Comparison of ENCODE assay signal across 1 cellular context in the genomic region with DNA sequence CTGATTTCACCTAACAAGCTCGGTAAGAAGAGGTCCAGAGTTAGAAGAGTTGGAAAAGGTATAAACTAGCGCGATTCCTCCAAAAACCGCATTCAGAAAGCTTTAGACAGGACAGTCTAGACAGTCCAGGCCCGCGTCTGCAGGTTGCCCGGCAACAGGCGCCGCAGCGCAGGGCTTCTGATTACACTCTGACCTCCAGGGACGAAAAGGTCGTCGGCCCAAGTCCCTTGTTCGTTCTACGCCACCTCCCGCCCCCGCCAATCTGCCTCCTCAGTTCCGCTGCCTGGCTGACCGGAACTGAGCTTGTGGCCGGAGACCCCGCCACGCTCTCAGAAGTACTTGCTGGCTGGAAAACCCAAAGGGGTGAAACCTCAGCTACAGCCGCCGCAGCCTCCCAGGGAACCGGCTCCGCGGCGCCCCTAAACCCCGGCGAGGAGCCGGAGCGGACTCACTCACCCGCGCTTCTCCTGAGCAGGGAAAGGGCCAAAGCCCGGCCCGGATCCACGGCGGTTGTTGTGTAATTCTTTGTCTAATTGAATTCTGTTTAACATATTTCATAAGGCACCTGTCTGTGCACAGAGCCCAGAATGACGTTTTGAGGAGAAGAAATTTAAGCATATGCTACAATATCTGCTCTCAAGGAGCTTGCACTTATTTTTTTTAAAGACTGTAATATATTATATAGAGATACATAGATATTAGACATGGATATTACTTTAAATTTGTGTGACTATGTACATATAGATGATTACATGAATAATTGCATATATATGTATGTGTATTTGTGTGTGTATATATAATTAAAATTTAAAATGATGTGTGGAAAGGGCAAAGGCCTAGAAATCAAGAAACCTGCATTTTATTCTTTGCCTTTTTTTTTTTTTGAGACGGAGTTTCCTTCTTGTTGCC.
TF ChIP-seq lines count a peak whose summit lies in the region.

Gene CAPS2, minus strand, starts transcription at position 407 of the 909 bp plus-strand sequence. CDS start 3,826 bp downstream, outside the sequence.

TF ChIP-seq in HepG2, 621 proteins besides CTCF, POLR2A, EP300 and RAD21 (continued from another document and continues in another):
- TF ChIP-seq ZNF784 (CRISPR knock-in tag; IDR thresholded peaks at IDR 0.05; ENCODE audit: borderline replicate concordance) (no peak), AGO1 (IDR thresholded peaks at IDR 0.05; ENCODE audit: low read depth, low read length, poor library complexity, severe bottlenecking) (no peak), CCAR2 (optimal IDR thresholded peaks at IDR 0.05; ENCODE audit: low read depth, low read length) (peak; percentile 51), HOXD1 (CRISPR knock-in tag; IDR thresholded peaks at IDR 0.05) (no peak), SNRNP70 (IDR thresholded peaks at IDR 0.05; ENCODE audit: low read depth, low read length) (no peak), MIER2 (CRISPR knock-in tag; IDR thresholded peaks at IDR 0.05) (peak; percentile 34; the same call in 1 of the 2 replicates), NRL (CRISPR knock-in tag; IDR thresholded peaks at IDR 0.05; ENCODE audit: borderline replicate concordance) (no peak; the same call in 1 of the 2 replicates), KLF13 (CRISPR knock-in tag; IDR thresholded peaks at IDR 0.05) (no peak), HNRNPL (IDR thresholded peaks at IDR 0.05; ENCODE audit: low read depth, low read length) (no peak), CHCHD3 (CRISPR knock-in tag; IDR thresholded peaks at IDR 0.05) (no peak), ZNF83 (CRISPR knock-in tag; IDR thresholded peaks at IDR 0.05; ENCODE audit: borderline replicate concordance) (no peak), ZNF124 (CRISPR knock-in tag; IDR thresholded peaks at IDR 0.05) (peak; percentile 47; the same call in 1 of the 2 replicates), ZNF674 (CRISPR knock-in tag; IDR thresholded peaks at IDR 0.05; ENCODE audit: low read depth) (no peak), SKI (IDR thresholded peaks at IDR 0.05; ENCODE audit: partially characterized antibody) (peak; percentile 98), RORA (CRISPR knock-in tag; IDR thresholded peaks at IDR 0.05) (no peak), ATRX (CRISPR knock-in tag; IDR thresholded peaks at IDR 0.05; ENCODE audit: borderline replicate concordance) (no peak), GLMP (CRISPR knock-in tag; IDR thresholded peaks at IDR 0.05; ENCODE audit: borderline replicate concordance) (no peak), XBP1 (CRISPR knock-in tag; IDR thresholded peaks at IDR 0.05) (no peak), GABPB1 (CRISPR knock-in tag; IDR thresholded peaks at IDR 0.05) (peak; percentile 91), ZMYM2 (CRISPR knock-in tag; IDR thresholded peaks at IDR 0.05) (peak; percentile 26; the same call in 1 of the 2 replicates), HMGXB4 (CRISPR knock-in tag; IDR thresholded peaks at IDR 0.05; ENCODE audit: borderline replicate concordance in 1 of 2, low read depth in 1 of 2) (peak in 1 of 2 experiments; percentile 61; a peak in 3 of 4 replicates), ZNF709 (CRISPR knock-in tag; IDR thresholded peaks at IDR 0.05) (no peak), CCDC6 (CRISPR knock-in tag; IDR thresholded peaks at IDR 0.05) (0 out of 2 replicates have a peak, but pooled peaks have one; percentile 29), KDM6A (CRISPR knock-in tag; IDR thresholded peaks at IDR 0.05; ENCODE audit: low read depth) (no peak), GZF1 (CRISPR knock-in tag; IDR thresholded peaks at IDR 0.05) (no peak), ZNF431 (CRISPR knock-in tag; IDR thresholded peaks at IDR 0.05; ENCODE audit: borderline replicate concordance, low read depth) (no peak), CSRNP2 (CRISPR knock-in tag; conservative IDR thresholded peaks at IDR 0.05; ENCODE audit: low read depth) (no peak)
- TF ChIP-seq, protein P1, sequence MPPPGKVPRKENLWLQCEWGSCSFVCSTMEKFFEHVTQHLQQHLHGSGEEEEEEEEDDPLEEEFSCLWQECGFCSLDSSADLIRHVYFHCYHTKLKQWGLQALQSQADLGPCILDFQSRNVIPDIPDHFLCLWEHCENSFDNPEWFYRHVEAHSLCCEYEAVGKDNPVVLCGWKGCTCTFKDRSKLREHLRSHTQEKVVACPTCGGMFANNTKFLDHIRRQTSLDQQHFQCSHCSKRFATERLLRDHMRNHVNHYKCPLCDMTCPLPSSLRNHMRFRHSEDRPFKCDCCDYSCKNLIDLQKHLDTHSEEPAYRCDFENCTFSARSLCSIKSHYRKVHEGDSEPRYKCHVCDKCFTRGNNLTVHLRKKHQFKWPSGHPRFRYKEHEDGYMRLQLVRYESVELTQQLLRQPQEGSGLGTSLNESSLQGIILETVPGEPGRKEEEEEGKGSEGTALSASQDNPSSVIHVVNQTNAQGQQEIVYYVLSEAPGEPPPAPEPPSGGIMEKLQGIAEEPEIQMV (CRISPR knock-in tag; IDR thresholded peaks at IDR 0.05; ENCODE audit: low read depth) = no peak
- TF ChIP-seq, protein P2, sequence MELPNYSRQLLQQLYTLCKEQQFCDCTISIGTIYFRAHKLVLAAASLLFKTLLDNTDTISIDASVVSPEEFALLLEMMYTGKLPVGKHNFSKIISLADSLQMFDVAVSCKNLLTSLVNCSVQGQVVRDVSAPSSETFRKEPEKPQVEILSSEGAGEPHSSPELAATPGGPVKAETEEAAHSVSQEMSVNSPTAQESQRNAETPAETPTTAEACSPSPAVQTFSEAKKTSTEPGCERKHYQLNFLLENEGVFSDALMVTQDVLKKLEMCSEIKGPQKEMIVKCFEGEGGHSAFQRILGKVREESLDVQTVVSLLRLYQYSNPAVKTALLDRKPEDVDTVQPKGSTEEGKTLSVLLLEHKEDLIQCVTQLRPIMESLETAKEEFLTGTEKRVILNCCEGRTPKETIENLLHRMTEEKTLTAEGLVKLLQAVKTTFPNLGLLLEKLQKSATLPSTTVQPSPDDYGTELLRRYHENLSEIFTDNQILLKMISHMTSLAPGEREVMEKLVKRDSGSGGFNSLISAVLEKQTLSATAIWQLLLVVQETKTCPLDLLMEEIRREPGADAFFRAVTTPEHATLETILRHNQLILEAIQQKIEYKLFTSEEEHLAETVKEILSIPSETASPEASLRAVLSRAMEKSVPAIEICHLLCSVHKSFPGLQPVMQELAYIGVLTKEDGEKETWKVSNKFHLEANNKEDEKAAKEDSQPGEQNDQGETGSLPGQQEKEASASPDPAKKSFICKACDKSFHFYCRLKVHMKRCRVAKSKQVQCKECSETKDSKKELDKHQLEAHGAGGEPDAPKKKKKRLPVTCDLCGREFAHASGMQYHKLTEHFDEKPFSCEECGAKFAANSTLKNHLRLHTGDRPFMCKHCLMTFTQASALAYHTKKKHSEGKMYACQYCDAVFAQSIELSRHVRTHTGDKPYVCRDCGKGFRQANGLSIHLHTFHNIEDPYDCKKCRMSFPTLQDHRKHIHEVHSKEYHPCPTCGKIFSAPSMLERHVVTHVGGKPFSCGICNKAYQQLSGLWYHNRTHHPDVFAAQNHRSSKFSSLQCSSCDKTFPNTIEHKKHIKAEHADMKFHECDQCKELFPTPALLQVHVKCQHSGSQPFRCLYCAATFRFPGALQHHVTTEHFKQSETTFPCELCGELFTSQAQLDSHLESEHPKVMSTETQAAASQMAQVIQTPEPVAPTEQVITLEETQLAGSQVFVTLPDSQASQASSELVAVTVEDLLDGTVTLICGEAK (IDR thresholded peaks at IDR 0.05) = no peak
- TF ChIP-seq, protein P2 (CRISPR knock-in tag; IDR thresholded peaks at IDR 0.05) = no peak; the same call in 1 of the 2 replicates
- TF ChIP-seq, protein P3, sequence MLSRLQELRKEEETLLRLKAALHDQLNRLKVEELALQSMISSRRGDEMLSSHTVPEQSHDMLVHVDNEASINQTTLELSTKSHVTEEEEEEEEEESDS (CRISPR knock-in tag; IDR thresholded peaks at IDR 0.05; ENCODE audit: borderline replicate concordance) = 0 out of 2 replicates have a peak, but pooled peaks have one; percentile 58
- TF ChIP-seq, protein P4, sequence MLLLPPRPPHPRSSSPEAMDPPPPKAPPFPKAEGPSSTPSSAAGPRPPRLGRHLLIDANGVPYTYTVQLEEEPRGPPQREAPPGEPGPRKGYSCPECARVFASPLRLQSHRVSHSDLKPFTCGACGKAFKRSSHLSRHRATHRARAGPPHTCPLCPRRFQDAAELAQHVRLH (CRISPR knock-in tag; IDR thresholded peaks at IDR 0.05; ENCODE audit: borderline replicate concordance, low read depth) = peak; percentile 61; the same call in 1 of the 2 replicates
- TF ChIP-seq, protein P5, sequence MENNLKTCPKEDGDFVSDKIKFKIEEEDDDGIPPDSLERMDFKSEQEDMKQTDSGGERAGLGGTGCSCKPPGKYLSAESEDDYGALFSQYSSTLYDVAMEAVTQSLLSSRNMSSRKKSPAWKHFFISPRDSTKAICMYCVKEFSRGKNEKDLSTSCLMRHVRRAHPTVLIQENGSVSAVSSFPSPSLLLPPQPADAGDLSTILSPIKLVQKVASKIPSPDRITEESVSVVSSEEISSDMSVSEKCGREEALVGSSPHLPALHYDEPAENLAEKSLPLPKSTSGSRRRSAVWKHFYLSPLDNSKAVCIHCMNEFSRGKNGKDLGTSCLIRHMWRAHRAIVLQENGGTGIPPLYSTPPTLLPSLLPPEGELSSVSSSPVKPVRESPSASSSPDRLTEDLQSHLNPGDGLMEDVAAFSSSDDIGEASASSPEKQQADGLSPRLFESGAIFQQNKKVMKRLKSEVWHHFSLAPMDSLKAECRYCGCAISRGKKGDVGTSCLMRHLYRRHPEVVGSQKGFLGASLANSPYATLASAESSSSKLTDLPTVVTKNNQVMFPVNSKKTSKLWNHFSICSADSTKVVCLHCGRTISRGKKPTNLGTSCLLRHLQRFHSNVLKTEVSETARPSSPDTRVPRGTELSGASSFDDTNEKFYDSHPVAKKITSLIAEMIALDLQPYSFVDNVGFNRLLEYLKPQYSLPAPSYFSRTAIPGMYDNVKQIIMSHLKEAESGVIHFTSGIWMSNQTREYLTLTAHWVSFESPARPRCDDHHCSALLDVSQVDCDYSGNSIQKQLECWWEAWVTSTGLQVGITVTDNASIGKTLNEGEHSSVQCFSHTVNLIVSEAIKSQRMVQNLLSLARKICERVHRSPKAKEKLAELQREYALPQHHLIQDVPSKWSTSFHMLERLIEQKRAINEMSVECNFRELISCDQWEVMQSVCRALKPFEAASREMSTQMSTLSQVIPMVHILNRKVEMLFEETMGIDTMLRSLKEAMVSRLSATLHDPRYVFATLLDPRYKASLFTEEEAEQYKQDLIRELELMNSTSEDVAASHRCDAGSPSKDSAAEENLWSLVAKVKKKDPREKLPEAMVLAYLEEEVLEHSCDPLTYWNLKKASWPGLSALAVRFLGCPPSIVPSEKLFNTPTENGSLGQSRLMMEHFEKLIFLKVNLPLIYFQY (CRISPR knock-in tag; IDR thresholded peaks at IDR 0.05; ENCODE audit: borderline replicate concordance) = no peak; the same call in 1 of the 2 replicates
